In the genomic region with DNA sequence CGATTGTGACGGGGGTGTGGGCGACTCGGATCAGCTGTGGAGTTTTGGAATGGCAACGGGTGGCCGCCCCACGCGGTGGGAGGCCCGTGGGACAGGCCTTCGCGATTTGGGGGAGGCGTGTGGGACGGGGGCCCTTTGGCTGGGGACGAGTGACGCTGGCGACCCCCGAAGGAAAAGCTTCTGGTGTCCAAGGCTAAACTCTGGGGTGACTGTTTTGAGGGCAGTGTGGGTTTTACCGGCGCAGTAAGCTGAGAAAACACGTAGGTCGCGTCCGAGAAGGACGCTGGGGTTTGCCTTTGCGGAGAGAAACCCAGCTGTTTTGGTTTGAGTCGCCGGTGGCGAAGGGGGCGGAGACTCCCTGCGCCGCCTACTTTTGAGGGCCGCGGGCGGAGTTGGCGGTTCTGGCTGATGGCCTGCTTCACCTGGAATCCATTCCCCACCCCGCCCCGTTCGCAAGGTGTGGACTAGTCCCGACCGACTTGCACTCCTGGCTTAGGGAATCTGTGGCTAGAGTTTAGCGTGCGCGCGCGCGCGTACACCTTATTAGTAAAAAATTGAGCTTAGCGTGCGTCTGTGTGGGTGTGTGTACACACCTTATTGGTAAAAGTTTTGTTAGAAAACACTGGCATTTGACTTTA, we compare ENCODE assay signal across 1 cellular context.
TF ChIP-seq lines count a peak whose summit lies in the region.

No MANE protein-coding gene starts in this region.

TF ChIP-seq in HepG2, 621 proteins besides CTCF, POLR2A, EP300 and RAD21 (continued from another document and continues in another):
- TF ChIP-seq, protein P1, sequence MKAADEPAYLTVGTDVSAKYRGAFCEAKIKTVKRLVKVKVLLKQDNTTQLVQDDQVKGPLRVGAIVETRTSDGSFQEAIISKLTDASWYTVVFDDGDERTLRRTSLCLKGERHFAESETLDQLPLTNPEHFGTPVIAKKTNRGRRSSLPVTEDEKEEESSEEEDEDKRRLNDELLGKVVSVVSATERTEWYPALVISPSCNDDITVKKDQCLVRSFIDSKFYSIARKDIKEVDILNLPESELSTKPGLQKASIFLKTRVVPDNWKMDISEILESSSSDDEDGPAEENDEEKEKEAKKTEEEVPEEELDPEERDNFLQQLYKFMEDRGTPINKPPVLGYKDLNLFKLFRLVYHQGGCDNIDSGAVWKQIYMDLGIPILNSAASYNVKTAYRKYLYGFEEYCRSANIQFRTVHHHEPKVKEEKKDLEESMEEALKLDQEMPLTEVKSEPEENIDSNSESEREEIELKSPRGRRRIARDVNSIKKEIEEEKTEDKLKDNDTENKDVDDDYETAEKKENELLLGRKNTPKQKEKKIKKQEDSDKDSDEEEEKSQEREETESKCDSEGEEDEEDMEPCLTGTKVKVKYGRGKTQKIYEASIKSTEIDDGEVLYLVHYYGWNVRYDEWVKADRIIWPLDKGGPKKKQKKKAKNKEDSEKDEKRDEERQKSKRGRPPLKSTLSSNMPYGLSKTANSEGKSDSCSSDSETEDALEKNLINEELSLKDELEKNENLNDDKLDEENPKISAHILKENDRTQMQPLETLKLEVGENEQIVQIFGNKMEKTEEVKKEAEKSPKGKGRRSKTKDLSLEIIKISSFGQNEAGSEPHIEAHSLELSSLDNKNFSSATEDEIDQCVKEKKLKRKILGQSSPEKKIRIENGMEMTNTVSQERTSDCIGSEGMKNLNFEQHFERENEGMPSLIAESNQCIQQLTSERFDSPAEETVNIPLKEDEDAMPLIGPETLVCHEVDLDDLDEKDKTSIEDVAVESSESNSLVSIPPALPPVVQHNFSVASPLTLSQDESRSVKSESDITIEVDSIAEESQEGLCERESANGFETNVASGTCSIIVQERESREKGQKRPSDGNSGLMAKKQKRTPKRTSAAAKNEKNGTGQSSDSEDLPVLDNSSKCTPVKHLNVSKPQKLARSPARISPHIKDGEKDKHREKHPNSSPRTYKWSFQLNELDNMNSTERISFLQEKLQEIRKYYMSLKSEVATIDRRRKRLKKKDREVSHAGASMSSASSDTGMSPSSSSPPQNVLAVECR (CRISPR knock-in tag; IDR thresholded peaks at IDR 0.05; ENCODE audit: borderline replicate concordance), result peak; percentile 85
- TF ChIP-seq ERF (CRISPR knock-in tag; IDR thresholded peaks at IDR 0.05), result peak; percentile 53; the same call in 1 of the 2 replicates
- no peak for TF ChIP-seq ZFP1 (CRISPR knock-in tag; IDR thresholded peaks at IDR 0.05)
- 0 out of 2 replicates have a peak, but pooled peaks have one; percentile 1 for TF ChIP-seq DMAP1 (CRISPR knock-in tag; IDR thresholded peaks at IDR 0.05)
- TF ChIP-seq PPARG (CRISPR knock-in tag; conservative IDR thresholded peaks at IDR 0.05), result no peak
- TF ChIP-seq, protein P2, sequence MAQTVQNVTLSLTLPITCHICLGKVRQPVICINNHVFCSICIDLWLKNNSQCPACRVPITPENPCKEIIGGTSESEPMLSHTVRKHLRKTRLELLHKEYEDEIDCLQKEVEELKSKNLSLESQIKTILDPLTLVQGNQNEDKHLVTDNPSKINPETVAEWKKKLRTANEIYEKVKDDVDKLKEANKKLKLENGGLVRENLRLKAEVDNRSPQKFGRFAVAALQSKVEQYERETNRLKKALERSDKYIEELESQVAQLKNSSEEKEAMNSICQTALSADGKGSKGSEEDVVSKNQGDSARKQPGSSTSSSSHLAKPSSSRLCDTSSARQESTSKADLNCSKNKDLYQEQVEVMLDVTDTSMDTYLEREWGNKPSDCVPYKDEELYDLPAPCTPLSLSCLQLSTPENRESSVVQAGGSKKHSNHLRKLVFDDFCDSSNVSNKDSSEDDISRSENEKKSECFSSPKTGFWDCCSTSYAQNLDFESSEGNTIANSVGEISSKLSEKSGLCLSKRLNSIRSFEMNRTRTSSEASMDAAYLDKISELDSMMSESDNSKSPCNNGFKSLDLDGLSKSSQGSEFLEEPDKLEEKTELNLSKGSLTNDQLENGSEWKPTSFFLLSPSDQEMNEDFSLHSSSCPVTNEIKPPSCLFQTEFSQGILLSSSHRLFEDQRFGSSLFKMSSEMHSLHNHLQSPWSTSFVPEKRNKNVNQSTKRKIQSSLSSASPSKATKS (CRISPR knock-in tag; IDR thresholded peaks at IDR 0.05), result no peak
- TF ChIP-seq ELF1 (CRISPR knock-in tag; IDR thresholded peaks at IDR 0.05), result no peak
- peak; percentile 83 for TF ChIP-seq KMT2A (CRISPR knock-in tag; IDR thresholded peaks at IDR 0.05)
- TF ChIP-seq, protein P3, sequence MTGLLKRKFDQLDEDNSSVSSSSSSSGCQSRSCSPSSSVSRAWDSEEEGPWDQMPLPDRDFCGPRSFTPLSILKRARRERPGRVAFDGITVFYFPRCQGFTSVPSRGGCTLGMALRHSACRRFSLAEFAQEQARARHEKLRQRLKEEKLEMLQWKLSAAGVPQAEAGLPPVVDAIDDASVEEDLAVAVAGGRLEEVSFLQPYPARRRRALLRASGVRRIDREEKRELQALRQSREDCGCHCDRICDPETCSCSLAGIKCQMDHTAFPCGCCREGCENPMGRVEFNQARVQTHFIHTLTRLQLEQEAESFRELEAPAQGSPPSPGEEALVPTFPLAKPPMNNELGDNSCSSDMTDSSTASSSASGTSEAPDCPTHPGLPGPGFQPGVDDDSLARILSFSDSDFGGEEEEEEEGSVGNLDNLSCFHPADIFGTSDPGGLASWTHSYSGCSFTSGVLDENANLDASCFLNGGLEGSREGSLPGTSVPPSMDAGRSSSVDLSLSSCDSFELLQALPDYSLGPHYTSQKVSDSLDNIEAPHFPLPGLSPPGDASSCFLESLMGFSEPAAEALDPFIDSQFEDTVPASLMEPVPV (CRISPR knock-in tag; IDR thresholded peaks at IDR 0.05), result no peak
- TF ChIP-seq, protein P4, sequence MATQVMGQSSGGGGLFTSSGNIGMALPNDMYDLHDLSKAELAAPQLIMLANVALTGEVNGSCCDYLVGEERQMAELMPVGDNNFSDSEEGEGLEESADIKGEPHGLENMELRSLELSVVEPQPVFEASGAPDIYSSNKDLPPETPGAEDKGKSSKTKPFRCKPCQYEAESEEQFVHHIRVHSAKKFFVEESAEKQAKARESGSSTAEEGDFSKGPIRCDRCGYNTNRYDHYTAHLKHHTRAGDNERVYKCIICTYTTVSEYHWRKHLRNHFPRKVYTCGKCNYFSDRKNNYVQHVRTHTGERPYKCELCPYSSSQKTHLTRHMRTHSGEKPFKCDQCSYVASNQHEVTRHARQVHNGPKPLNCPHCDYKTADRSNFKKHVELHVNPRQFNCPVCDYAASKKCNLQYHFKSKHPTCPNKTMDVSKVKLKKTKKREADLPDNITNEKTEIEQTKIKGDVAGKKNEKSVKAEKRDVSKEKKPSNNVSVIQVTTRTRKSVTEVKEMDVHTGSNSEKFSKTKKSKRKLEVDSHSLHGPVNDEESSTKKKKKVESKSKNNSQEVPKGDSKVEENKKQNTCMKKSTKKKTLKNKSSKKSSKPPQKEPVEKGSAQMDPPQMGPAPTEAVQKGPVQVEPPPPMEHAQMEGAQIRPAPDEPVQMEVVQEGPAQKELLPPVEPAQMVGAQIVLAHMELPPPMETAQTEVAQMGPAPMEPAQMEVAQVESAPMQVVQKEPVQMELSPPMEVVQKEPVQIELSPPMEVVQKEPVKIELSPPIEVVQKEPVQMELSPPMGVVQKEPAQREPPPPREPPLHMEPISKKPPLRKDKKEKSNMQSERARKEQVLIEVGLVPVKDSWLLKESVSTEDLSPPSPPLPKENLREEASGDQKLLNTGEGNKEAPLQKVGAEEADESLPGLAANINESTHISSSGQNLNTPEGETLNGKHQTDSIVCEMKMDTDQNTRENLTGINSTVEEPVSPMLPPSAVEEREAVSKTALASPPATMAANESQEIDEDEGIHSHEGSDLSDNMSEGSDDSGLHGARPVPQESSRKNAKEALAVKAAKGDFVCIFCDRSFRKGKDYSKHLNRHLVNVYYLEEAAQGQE (IDR thresholded peaks at IDR 0.05; ENCODE audit: borderline replicate concordance in 1 of 2, low read depth in 1 of 2, low read length in 2 of 2), result no peak; a peak in 1 of 4 replicates
- TF ChIP-seq, protein P5, sequence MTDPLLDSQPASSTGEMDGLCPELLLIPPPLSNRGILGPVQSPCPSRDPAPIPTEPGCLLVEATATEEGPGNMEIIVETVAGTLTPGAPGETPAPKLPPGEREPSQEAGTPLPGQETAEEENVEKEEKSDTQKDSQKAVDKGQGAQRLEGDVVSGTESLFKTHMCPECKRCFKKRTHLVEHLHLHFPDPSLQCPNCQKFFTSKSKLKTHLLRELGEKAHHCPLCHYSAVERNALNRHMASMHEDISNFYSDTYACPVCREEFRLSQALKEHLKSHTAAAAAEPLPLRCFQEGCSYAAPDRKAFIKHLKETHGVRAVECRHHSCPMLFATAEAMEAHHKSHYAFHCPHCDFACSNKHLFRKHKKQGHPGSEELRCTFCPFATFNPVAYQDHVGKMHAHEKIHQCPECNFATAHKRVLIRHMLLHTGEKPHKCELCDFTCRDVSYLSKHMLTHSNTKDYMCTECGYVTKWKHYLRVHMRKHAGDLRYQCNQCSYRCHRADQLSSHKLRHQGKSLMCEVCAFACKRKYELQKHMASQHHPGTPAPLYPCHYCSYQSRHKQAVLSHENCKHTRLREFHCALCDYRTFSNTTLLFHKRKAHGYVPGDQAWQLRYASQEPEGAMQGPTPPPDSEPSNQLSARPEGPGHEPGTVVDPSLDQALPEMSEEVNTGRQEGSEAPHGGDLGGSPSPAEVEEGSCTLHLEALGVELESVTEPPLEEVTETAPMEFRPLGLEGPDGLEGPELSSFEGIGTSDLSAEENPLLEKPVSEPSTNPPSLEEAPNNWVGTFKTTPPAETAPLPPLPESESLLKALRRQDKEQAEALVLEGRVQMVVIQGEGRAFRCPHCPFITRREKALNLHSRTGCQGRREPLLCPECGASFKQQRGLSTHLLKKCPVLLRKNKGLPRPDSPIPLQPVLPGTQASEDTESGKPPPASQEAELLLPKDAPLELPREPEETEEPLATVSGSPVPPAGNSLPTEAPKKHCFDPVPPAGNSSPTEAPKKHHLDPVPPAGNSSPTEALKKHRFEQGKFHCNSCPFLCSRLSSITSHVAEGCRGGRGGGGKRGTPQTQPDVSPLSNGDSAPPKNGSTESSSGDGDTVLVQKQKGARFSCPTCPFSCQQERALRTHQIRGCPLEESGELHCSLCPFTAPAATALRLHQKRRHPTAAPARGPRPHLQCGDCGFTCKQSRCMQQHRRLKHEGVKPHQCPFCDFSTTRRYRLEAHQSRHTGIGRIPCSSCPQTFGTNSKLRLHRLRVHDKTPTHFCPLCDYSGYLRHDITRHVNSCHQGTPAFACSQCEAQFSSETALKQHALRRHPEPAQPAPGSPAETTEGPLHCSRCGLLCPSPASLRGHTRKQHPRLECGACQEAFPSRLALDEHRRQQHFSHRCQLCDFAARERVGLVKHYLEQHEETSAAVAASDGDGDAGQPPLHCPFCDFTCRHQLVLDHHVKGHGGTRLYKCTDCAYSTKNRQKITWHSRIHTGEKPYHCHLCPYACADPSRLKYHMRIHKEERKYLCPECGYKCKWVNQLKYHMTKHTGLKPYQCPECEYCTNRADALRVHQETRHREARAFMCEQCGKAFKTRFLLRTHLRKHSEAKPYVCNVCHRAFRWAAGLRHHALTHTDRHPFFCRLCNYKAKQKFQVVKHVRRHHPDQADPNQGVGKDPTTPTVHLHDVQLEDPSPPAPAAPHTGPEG (CRISPR knock-in tag; IDR thresholded peaks at IDR 0.05), result peak; percentile 98
- TF ChIP-seq JUN (CRISPR knock-in tag; IDR thresholded peaks at IDR 0.05), result no peak
- TF ChIP-seq TBX2 (CRISPR knock-in tag; IDR thresholded peaks at IDR 0.05; ENCODE audit: borderline replicate concordance), result peak; percentile 77
- TF ChIP-seq, protein P6, sequence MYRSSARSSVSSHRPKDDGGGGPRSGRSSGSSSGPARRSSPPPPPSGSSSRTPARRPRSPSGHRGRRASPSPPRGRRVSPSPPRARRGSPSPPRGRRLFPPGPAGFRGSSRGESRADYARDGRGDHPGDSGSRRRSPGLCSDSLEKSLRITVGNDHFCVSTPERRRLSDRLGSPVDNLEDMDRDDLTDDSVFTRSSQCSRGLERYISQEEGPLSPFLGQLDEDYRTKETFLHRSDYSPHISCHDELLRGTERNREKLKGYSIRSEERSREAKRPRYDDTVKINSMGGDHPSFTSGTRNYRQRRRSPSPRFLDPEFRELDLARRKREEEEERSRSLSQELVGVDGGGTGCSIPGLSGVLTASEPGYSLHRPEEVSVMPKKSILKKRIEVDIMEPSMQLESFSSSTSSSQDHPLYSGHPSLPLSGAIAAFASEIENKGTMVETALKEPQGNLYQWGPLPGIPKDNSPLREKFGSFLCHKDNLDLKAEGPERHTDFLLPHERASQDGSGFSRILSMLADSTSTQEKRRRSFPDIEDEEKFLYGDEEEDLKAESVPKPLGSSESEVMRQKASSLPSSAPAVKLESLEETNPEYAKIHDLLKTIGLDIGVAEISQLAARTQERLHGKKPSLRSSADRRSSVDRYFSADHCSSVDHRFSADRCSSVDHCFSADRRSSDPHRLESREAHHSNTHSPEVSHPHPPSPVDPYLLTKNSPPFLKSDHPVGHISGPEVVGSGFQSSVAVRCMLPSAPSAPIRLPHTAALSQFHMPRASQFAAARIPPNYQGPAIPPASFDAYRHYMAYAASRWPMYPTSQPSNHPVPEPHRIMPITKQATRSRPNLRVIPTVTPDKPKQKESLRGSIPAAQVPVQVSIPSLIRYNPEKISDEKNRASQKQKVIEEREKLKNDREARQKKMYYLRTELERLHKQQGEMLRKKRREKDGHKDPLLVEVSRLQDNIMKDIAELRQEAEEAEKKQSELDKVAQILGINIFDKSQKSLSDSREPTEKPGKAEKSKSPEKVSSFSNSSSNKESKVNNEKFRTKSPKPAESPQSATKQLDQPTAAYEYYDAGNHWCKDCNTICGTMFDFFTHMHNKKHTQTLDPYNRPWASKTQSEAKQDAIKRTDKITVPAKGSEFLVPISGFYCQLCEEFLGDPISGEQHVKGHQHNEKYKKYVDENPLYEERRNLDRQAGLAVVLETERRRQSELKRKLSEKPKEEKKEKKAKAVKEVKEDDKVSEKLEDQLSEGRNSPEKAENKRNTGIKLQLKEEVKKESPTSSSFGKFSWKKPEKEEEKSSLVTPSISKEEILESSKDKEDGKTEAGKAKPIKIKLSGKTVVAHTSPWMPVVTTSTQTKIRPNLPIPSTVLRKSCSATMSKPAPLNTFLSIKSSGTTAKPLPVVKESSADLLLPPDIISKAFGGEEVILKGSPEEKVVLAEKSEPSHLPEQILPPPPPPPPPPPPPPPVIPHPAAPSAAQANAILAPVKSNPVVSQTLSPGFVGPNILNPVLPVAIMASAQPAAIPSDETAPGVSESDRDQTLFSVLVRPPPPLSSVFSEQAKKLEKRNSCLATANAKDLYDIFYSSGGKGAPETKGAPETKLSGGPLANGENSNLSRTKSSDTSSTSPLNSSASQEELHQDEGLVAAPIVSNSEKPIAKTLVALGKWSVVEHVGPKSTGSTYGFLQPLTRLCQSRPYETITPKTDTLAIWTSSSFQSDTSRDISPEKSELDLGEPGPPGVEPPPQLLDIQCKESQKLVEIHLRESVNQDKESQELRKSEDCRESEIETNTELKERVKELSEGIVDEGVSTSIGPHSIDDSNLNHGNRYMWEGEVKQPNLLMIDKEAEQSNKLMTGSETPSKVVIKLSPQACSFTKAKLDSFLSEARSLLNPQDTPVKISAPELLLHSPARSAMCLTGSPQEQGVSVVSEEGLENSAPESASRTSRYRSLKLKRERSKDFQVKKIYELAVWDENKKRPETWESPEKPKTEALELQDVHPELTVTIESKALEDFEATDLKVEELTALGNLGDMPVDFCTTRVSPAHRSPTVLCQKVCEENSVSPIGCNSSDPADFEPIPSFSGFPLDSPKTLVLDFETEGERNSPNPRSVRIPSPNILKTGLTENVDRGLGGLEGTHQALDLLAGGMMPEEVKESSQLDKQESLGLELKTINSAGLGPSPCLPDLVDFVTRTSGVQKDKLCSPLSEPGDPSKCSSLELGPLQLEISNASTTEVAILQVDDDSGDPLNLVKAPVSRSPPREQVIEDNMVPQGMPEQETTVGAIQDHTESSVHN (CRISPR knock-in tag; IDR thresholded peaks at IDR 0.05), result no peak
- peak; percentile 52 for TF ChIP-seq IKZF4 (CRISPR knock-in tag; IDR thresholded peaks at IDR 0.05; ENCODE audit: borderline replicate concordance, low read depth, not compliant biosample characterization)
- no peak for TF ChIP-seq ZNF567 (CRISPR knock-in tag; IDR thresholded peaks at IDR 0.05; ENCODE audit: borderline replicate concordance)
- TF ChIP-seq ZMAT3 (CRISPR knock-in tag; conservative IDR thresholded peaks at IDR 0.05), result no peak
- TF ChIP-seq ZNF547 (CRISPR knock-in tag; IDR thresholded peaks at IDR 0.05), result 0 out of 2 replicates have a peak, but pooled peaks have one; percentile 6
- peak; percentile 88 for TF ChIP-seq SAP130 (CRISPR knock-in tag; IDR thresholded peaks at IDR 0.05; ENCODE audit: low read depth)
- TF ChIP-seq NKX3-1 (CRISPR knock-in tag; IDR thresholded peaks at IDR 0.05), result 0 out of 2 replicates have a peak, but pooled peaks have one; percentile 37
